In the genomic region with DNA sequence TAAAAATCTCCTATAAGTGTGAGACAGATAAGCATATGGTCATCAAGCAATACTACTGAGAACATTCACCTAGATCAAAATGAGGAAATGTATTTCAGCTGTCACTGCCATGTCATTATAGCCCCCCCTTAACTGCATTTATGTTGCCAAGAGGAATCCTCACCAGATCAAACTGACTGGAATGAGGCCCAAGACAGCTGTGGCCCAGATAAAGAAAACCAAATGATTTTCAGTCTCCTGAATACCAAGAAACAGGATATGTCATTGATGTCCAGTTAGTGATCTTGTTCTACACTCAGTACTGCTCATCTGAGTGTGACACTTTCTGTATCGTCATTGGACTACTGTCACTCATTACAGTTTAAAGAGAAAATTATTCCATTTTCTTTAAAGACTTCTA, we compare ENCODE assay signal across 16 cellular contexts. TPM values are rescaled to one million over a fixed set of nuclear protein-coding genes. Genes with fewer than 3 reads are reported as not detected.
"Had no signal": no experiment of that assay in that cellular context is flagged by ENCODE, and none has a peak within 500 bp of the region (broad histone marks: within the 10 kb centered on the region; RNA-seq: fewer than 3 reads in every experiment).

No MANE protein-coding gene starts in this region.

- H3K9me3 ChIP-seq: pancreas, transverse colon had no signal

- H3K36me3 ChIP-seq: pancreas, transverse colon had no signal

- H3K36me3 Mint-ChIP-seq: activated CD8-positive, alpha-beta memory T cell treated with anti-CD3 and anti-CD28 coated beads, Interleukin-2, amount 10 ng/mL, durations not matched to agents 7 days and 5 days; stimulated activated memory B cell treated with anti-CD40 and anti-IgM and Interleukin-4, amounts not matched to agents 10 μg/mL and 1 μg/mL and 100 μg/mL, for 72 hours had no signal

- ATAC-seq: activated CD8-positive, alpha-beta memory T cell treated with anti-CD3 and anti-CD28 coated beads, Interleukin-2, amount 10 ng/mL, durations not matched to agents 7 days and 5 days; pancreas; stimulated activated memory B cell treated with anti-CD40 and anti-IgM and Interleukin-4, amounts not matched to agents 10 μg/mL and 1 μg/mL and 100 μg/mL, for 72 hours had no signal

- H3K27ac ChIP-seq: coronary artery, pancreas, transverse colon, VCaP had no signal

- DNase-seq: activated CD4-positive, alpha-beta T cell treated with anti-CD3 and anti-CD28 coated beads for 1 hour; activated CD4-positive, alpha-beta T cell treated with anti-CD3 and anti-CD28 coated beads, Interleukin-2, amount 50 U/mL, for 4 hours; activated CD8-positive, alpha-beta memory T cell treated with anti-CD3 and anti-CD28 coated beads, Interleukin-2, amount 10 ng/mL, durations not matched to agents 7 days and 5 days; activated effector memory CD4-positive, alpha-beta T cell treated with Interleukin-2 at 50 U/mL for 16 hours; activated naive CD4-positive, alpha-beta T cell treated with anti-CD3 and anti-CD28 coated beads, Interleukin-2, amount 50 U/mL, for 16 hours; activated T-cell treated with anti-CD3 and anti-CD28 coated beads, Interleukin-2, amount 50 U/mL, for 24 hours; effector CD4-positive, alpha-beta T cell; foreskin fibroblast; pancreas; T-helper 9 cell; transverse colon had no signal

- H3K4me3 Mint-ChIP-seq: activated CD8-positive, alpha-beta memory T cell treated with anti-CD3 and anti-CD28 coated beads, Interleukin-2, amount 10 ng/mL, durations not matched to agents 7 days and 5 days; activated T-cell treated with anti-CD3 and anti-CD28 coated beads, Interleukin-2, amount 50 U/mL, for 24 hours; stimulated activated memory B cell treated with anti-CD40 and anti-IgM and Interleukin-4, amounts not matched to agents 10 μg/mL and 1 μg/mL and 100 μg/mL, for 72 hours had no signal

- H3K4me3 ChIP-seq: coronary artery, pancreas, transverse colon had no signal

- H3K27me3 Mint-ChIP-seq: activated CD8-positive, alpha-beta memory T cell treated with anti-CD3 and anti-CD28 coated beads, Interleukin-2, amount 10 ng/mL, durations not matched to agents 7 days and 5 days; activated T-cell treated with anti-CD3 and anti-CD28 coated beads, Interleukin-2, amount 50 U/mL, for 24 hours; stimulated activated memory B cell treated with anti-CD40 and anti-IgM and Interleukin-4, amounts not matched to agents 10 μg/mL and 1 μg/mL and 100 μg/mL, for 72 hours had no signal

- H3K4me1 Mint-ChIP-seq: activated CD8-positive, alpha-beta memory T cell treated with anti-CD3 and anti-CD28 coated beads, Interleukin-2, amount 10 ng/mL, durations not matched to agents 7 days and 5 days; stimulated activated memory B cell treated with anti-CD40 and anti-IgM and Interleukin-4, amounts not matched to agents 10 μg/mL and 1 μg/mL and 100 μg/mL, for 72 hours had no signal

- H3K27ac Mint-ChIP-seq: activated CD8-positive, alpha-beta memory T cell treated with anti-CD3 and anti-CD28 coated beads, Interleukin-2, amount 10 ng/mL, durations not matched to agents 7 days and 5 days; activated T-cell treated with anti-CD3 and anti-CD28 coated beads, Interleukin-2, amount 50 U/mL, for 24 hours; stimulated activated memory B cell treated with anti-CD40 and anti-IgM and Interleukin-4, amounts not matched to agents 10 μg/mL and 1 μg/mL and 100 μg/mL, for 72 hours had no signal

- H3K27me3 ChIP-seq: pancreas, transverse colon had no signal

- H3K9me3 Mint-ChIP-seq: activated T-cell treated with anti-CD3 and anti-CD28 coated beads, Interleukin-2, amount 50 U/mL, for 24 hours; stimulated activated memory B cell treated with anti-CD40 and anti-IgM and Interleukin-4, amounts not matched to agents 10 μg/mL and 1 μg/mL and 100 μg/mL, for 72 hours had no signal

RNA-seq across cellular contexts. Expression of gene CPB1, which starts 35.1 kb away (rescaled TPM):
- total RNA-seq: activated CD8-positive, alpha-beta memory T cell treated with anti-CD3 and anti-CD28 coated beads, Interleukin-2, amount 10 ng/mL, durations not matched to agents 7 days and 5 days; cardiac septum; endothelial cell of umbilical vein had no signal
- polyA plus RNA-seq: endothelial cell of umbilical vein had no signal
